ENCODE assay signal across 8 cellular contexts in genomic region chr1:9867408-9868243, GRCh38. TPM values are rescaled to one million over a fixed set of nuclear protein-coding genes. Genes with fewer than 3 reads are reported as not detected.
A peak's percentile ranks its signal among the peaks of the same experiment; 100 is the strongest.
DNase-seq lines count a peak whose midpoint lies in the region; FAIRE-seq and TF ChIP-seq lines count a peak whose summit lies in the region.

No MANE protein-coding gene starts in this region.

- TF ChIP-seq CTCF in AG04449 (IDR thresholded peaks at IDR 0.05; ENCODE audit: insufficient read depth, low read length, missing control alignments) (peak; percentile 97), LNCaP clone FGC (IDR thresholded peaks at IDR 0.05; ENCODE audit: control insufficient read depth, extremely low read depth, insufficient read depth) (peak; percentile 97), glutamatergic neuron (IDR thresholded peaks at IDR 0.05; ENCODE audit: partially characterized antibody, unreplicated experiment) (peak; percentile 98)

- FAIRE-seq in GM18507 (lab: Jason Lieb, UNC) (peak; percentile 94), urothelium cell line (lab: Jason Lieb, UNC) (peak; percentile 42)

- DNase-seq in AG04449 (ENCODE audit: low read depth, low spot score): no peak
- DNase-seq in GM18507 (ENCODE audit: extremely low spot score, insufficient read length, low read depth): peak; percentile 73
- DNase-seq in LNCaP clone FGC (ENCODE audit: low read depth): no peak
- DNase-seq in SK-N-DZ (ENCODE audit: low spot score): peak; percentile 50
- peak; percentile 89 for DNase-seq in activated naive CD4-positive, alpha-beta T cell treated with Interleukin-2 at 50 U/mL for 16 hours
- peak; percentile 90 for DNase-seq in glutamatergic neuron
- DNase-seq in posterior cingulate gyrus: peak; percentile 67 to 97 (median 89)
- DNase-seq in urothelium cell line (ENCODE audit: low spot score): peak; percentile 82

- no peaks in the 10 kb centered on the region for H3K36me3 Mint-ChIP-seq in glutamatergic neuron (ENCODE audit: unreplicated experiment)

- intact Hi-C loops in posterior cingulate gyrus (cut with DNase I): loop anchor here (1.0 to 5.0 kb wide), 3 partner anchors 83 to 240 kb away; no protein-coding TSS in a partner anchor

- H3K4me1 Mint-ChIP-seq in glutamatergic neuron (ENCODE audit: low read depth, unreplicated experiment): peaks cover 18% of the 10 kb centered on the region

- H3K4me3 Mint-ChIP-seq in glutamatergic neuron (ENCODE audit: unreplicated experiment): peak overlapping the region; percentile 7

- H3K27me3 Mint-ChIP-seq in glutamatergic neuron (ENCODE audit: unreplicated experiment): no peaks in the 10 kb centered on the region

- POLR2A ChIA-PET in AG04449 (lab: Yijun Ruan, JAX): no interaction called here

- CTCF ChIA-PET in AG04449 (lab: Yijun Ruan, JAX): interaction anchor here (0.6 to 31.2 kb wide), 48 partner anchors 1 to 374 kb away, joined by 3 to 502 read pairs (median 5); partner anchors contain the start of genes LZIC and NMNAT1

- peaks cover 4% of the 10 kb centered on the region for H3K9me3 Mint-ChIP-seq in glutamatergic neuron (ENCODE audit: unreplicated experiment)

- H3K4me3 ChIP-seq in AG04449 (ENCODE audit: low read depth, low read length) (no peak overlapping the region), LNCaP clone FGC (ENCODE audit: low read depth, low read length) (no peak overlapping the region)

- H3K27ac Mint-ChIP-seq in glutamatergic neuron (ENCODE audit: unreplicated experiment): no peak overlapping the region

RNA-seq across cellular contexts. Expression of gene CTNNBIP1, which starts 42.4 kb away (rescaled TPM):
- 23.0 and 30.9 TPM in 2 replicates for polyA plus RNA-seq in SK-N-DZ (2014; cell fraction: cytosol; rRNA removed)
- polyA plus RNA-seq in SK-N-DZ (2014; cell fraction: nucleus; rRNA removed): 14.2 and 17.4 TPM in 2 replicates
- total RNA-seq in glutamatergic neuron (ENCODE audit: unreplicated experiment): 50.7 TPM

RNA-seq across cellular contexts. Expression of gene CLSTN1, which starts 43.9 kb away (rescaled TPM):
- polyA plus RNA-seq in SK-N-DZ (2014; cell fraction: cytosol; rRNA removed): 31.0 and 37.5 TPM in 2 replicates
- 17.5 and 26.6 TPM in 2 replicates for polyA plus RNA-seq in SK-N-DZ (2014; cell fraction: nucleus; rRNA removed)
- total RNA-seq in glutamatergic neuron (ENCODE audit: unreplicated experiment): 139 TPM

Comparison
In these comparisons a context has a peak if more than half of its experiments do, and no peak if none do; other contexts are left out.
1. DNase-seq: peak in GM18507 (single experiment), SK-N-DZ (single experiment), activated naive CD4-positive, alpha-beta T cell treated with Interleukin-2 at 50 U/mL for 16 hours (single experiment), glutamatergic neuron (single experiment), posterior cingulate gyrus (10 of 10) and urothelium cell line (single experiment); none in AG04449 (single experiment) and LNCaP clone FGC (single experiment).
2. Peak in every context shown above with its lines, with median percentiles within 50 percentile points of each other: CTCF ChIP-seq.